1 cellular context compared by ENCODE assay signal in the genomic region with DNA sequence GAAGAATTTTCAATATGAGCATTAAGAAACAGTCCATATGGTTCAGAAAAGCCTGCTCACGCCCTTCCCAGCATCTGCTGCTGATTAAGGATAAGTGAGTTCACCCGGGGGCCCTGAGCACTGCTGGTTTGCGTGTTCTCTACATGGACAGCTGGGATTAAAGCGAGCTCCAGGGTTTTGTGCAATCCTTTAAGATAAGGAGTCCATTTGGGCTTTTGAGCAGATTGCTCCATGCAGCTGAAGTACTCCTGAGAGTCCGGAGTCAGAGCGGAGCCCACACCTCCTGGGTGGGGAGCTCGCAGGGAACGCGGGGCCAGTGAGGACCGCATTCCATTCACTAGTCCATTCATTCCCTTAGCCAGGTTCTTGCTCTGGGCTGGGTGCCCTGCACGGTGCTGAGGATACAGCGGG.
TF ChIP-seq lines count a peak whose summit lies in the region.

No MANE protein-coding gene starts in this region.

TF ChIP-seq in WTC11, 78 proteins besides CTCF, POLR2A, EP300 and RAD21 (continued from another document):
- TF ChIP-seq TEAD1 (CRISPR knock-in tag; IDR thresholded peaks at IDR 0.05), result no peak
- no peak for TF ChIP-seq NR1H2 (CRISPR knock-in tag; IDR thresholded peaks at IDR 0.05)
